24 cellular contexts compared by ENCODE assay signal in genomic region chr15:47661661-47662180, GRCh38. TPM values are rescaled to one million over a fixed set of nuclear protein-coding genes. Genes with fewer than 3 reads are reported as not detected.
"Had no signal": no experiment of that assay in that cellular context is flagged by ENCODE, and none has a peak within 500 bp of the region (broad histone marks: within the 10 kb centered on the region; RNA-seq: fewer than 3 reads in every experiment).

No MANE protein-coding gene starts in this region.

- H3K27ac ChIP-seq: foreskin keratinocyte, left ventricle myocardium inferior, lower lobe of right lung, pancreas, spleen, stomach had no signal

- H3K27ac Mint-ChIP-seq: immature natural killer cell; memory B cell; natural killer cell treated with Interleukin-12 subunit alpha and Interleukin-12 subunit beta and Interleukin-15 and Interleukin-18, amount 100 ng/mL, for 72 hours; progenitor cell of endocrine pancreas; type B pancreatic cell had no signal

- ATAC-seq: esophagus mucosa; foreskin keratinocyte; left cardiac atrium; lower lobe of right lung; natural killer cell treated with Interleukin-12 subunit alpha and Interleukin-12 subunit beta and Interleukin-15 and Interleukin-18, amount 100 ng/mL, for 72 hours; pancreas; right cardiac atrium had no signal

- DNase-seq: effector memory CD4-positive, alpha-beta T cell; foreskin keratinocyte; immature natural killer cell; kidney; left cardiac atrium; left ventricle myocardium inferior; lower lobe of right lung; midbrain; occipital lobe; pancreas; right cardiac atrium; spleen; stimulated activated CD4-positive, alpha-beta T cell treated with anti-CD3 and anti-CD28 coated beads, Interleukin-2, amount 100 ng/mL, for 24 hours; stimulated activated CD4-positive, alpha-beta T cell treated with anti-CD3 and anti-CD28 coated beads, Interleukin-4, amount 100 ng/mL, for 4 hours; stimulated activated naive CD4-positive, alpha-beta T cell; stomach; substantia nigra had no signal

- H3K4me1 Mint-ChIP-seq: immature natural killer cell, memory B cell had no signal

- H3K27me3 ChIP-seq: foreskin keratinocyte, pancreas, spleen, stomach had no signal

- H3K9me3 ChIP-seq: left ventricle myocardium inferior, lower lobe of right lung, pancreas, spleen, stomach had no signal

- H3K4me1 ChIP-seq: lower lobe of right lung, pancreas, spleen, stomach had no signal

- H3K4me3 Mint-ChIP-seq: immature natural killer cell; memory B cell; natural killer cell treated with Interleukin-12 subunit alpha and Interleukin-12 subunit beta and Interleukin-15 and Interleukin-18, amount 100 ng/mL, for 72 hours; type B pancreatic cell had no signal

- H3K4me3 ChIP-seq: left ventricle myocardium inferior, lower lobe of right lung, pancreas, spleen, stomach had no signal

- H3K36me3 Mint-ChIP-seq: immature natural killer cell; memory B cell; natural killer cell treated with Interleukin-12 subunit alpha and Interleukin-12 subunit beta and Interleukin-15 and Interleukin-18, amount 100 ng/mL, for 72 hours; type B pancreatic cell had no signal

- H3K36me3 ChIP-seq: left ventricle myocardium inferior, lower lobe of right lung, pancreas, spleen, stomach had no signal

- H3K27me3 Mint-ChIP-seq: progenitor cell of endocrine pancreas, type B pancreatic cell had no signal

- FAIRE-seq: endometrium, kidney, pancreas, urothelium cell line had no signal

- H3K9me3 Mint-ChIP-seq: memory B cell; natural killer cell treated with Interleukin-12 subunit alpha and Interleukin-12 subunit beta and Interleukin-15 and Interleukin-18, amount 100 ng/mL, for 72 hours; type B pancreatic cell had no signal

RNA-seq across cellular contexts. Expression of gene SEMA6D, which starts 55.6 kb away (rescaled TPM):
- total RNA-seq: natural killer cell treated with Interleukin-12 subunit alpha and Interleukin-12 subunit beta and Interleukin-15 and Interleukin-18, amount 100 ng/mL, for 72 hours had no signal
- polyA plus RNA-seq: immature natural killer cell had no signal
